Comparison of ENCODE assay signal across 5 cellular contexts in genomic region chr9:136726631-136727191, GRCh38.
DNase-seq lines count a peak whose midpoint lies in the region; ATAC-seq lines count a peak whose summit lies in the region.

No MANE protein-coding gene starts in this region.

- H3K4me1 ChIP-seq in HUES48 (ENCODE audit: control insufficient read depth, insufficient read depth, low read length) (peaks cover 12% of the 10 kb centered on the region), iPS-18a (ENCODE audit: control insufficient read depth, low read depth, low read length) (peaks cover 11% of the 10 kb centered on the region)

- H3K27ac ChIP-seq in HUES48 (ENCODE audit: low read depth, low read length) (peak overlapping the region; percentile 81), iPS-18a (ENCODE audit: low read length) (no peak overlapping the region)

- H3K4me3 ChIP-seq in HUES48 (ENCODE audit: low read depth, low read length) (peak overlapping the region; percentile 81), iPS-18a (ENCODE audit: low read length) (peak overlapping the region; percentile 94)

- DNase-seq in activated CD4-positive, alpha-beta T cell treated with anti-CD3 and anti-CD28 coated beads, Interleukin-2, amount 50 U/mL, for 1 hour: peak; percentile 52
- DNase-seq in NCI-H2029 (lab: John Stamatoyannopoulos, UW): no peak

- ATAC-seq in GM19452 (IDR thresholded peaks at IDR 0.05; ENCODE audit: unreplicated experiment): no peak

- H3K9me3 ChIP-seq in HUES48 (ENCODE audit: control insufficient read depth, insufficient read depth, low read length) (no peaks in the 10 kb centered on the region), iPS-18a (ENCODE audit: control insufficient read depth, low read depth, low read length) (no peaks in the 10 kb centered on the region)

- H3K27me3 ChIP-seq in HUES48 (ENCODE audit: control insufficient read depth, insufficient read depth, low read length) (peaks cover 8% of the 10 kb centered on the region), iPS-18a (ENCODE audit: control insufficient read depth, insufficient read depth, low read length) (peaks cover 11% of the 10 kb centered on the region)

- H3K9ac ChIP-seq in HUES48 (ENCODE audit: low read depth, low read length) (peak overlapping the region; percentile 80; the same call in 1 of the 2 replicates), iPS-18a (ENCODE audit: low read length) (peak overlapping the region; percentile 91)

- H3K36me3 ChIP-seq in HUES48 (ENCODE audit: control insufficient read depth, insufficient read depth, low read length) (peaks cover 48% of the 10 kb centered on the region), iPS-18a (ENCODE audit: control insufficient read depth, low read depth, low read length) (peaks cover 28% of the 10 kb centered on the region)
